16 cellular contexts compared by ENCODE assay signal in the genomic region with DNA sequence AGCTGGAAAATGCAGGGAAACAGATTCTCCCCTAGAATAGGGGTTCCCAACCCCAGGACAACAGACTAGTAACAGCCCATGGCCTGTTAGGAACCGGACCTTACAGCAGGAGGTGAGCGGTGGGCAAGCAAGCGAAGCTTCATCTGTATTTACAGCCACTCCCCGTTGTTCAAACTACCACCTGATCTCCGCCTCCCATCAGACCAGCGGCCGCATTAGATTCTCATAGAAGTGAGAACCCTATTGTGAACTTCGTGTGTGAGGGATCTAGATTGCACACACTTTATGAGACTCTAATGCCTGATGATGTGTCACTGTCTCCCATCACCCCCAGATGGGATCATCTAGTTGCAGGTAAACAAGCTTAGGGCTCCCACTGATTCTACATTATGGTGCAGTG. TPM values are rescaled to one million over a fixed set of nuclear protein-coding genes. Genes with fewer than 3 reads are reported as not detected.
DNase-seq lines count a peak whose midpoint lies in the region; ATAC-seq and TF ChIP-seq lines count a peak whose summit lies in the region.
"Had no signal": no experiment of that assay in that cellular context is flagged by ENCODE, and none has a peak within 500 bp of the region (broad histone marks: within the 10 kb centered on the region; RNA-seq: fewer than 3 reads in every experiment).

No MANE protein-coding gene starts in this region.

- no peak for TF ChIP-seq CTCF in spleen (IDR thresholded peaks at IDR 0.05 in 8 of 11, conservative IDR thresholded peaks at IDR 0.05 in 3 of 11)

- intact Hi-C loops in spleen (cut with DNase I; ENCODE audit: low total_unique reads): no loop called here

- peak overlapping the region in 6 of 8 donors; percentile 74 to 90 (median 82) for H3K27ac ChIP-seq in spleen

- TF ChIP-seq POLR2A in spleen (IDR thresholded peaks at IDR 0.05): no peak

- peaks cover 0 to 6% (median 0%) of the 10 kb centered on the region in 8 donors for H3K9me3 ChIP-seq in spleen

- peak overlapping the region in 1 of 8 donors; percentile 29 for H3K4me3 ChIP-seq in spleen

- DNase-seq in stimulated activated CD4-positive, alpha-beta T cell treated with anti-CD3 and anti-CD28 coated beads, Interleukin-4, amount 100 ng/mL, for 24 hours: peak; percentile 1
- no peak for DNase-seq in stimulated activated CD4-positive, alpha-beta T cell treated with anti-CD3 and anti-CD28 coated beads, Interleukin-1b, Interleukin-23, amount 100 ng/mL, for 48 hours
- DNase-seq in ecto neural progenitor cell (ENCODE audit: low spot score): peak; percentile 32
- peak; percentile 67 for DNase-seq in spleen
- DNase-seq in activated CD4-positive, alpha-beta T cell treated with anti-CD3 and anti-CD28 coated beads for 48 hours: no peak
- DNase-seq in occipital lobe (lab: John Stamatoyannopoulos, UW): no peak
- DNase-seq: ACHN, Calu3, H7, NCI-H1105 treated with DMSO at 0.1 percent for 48 hours, NCI-H1694 treated with DMSO at 0.1 percent for 48 hours, NCI-H226, NCI-H524 treated with DMSO at 0.1 percent for 48 hours had no signal

- ATAC-seq in HG03280 (IDR thresholded peaks at IDR 0.05; ENCODE audit: unreplicated experiment): no peak
- ATAC-seq: Panc1 had no signal

- H3K4me1 ChIP-seq in spleen: peaks cover 0 to 88% (median 20%) of the 10 kb centered on the region in 6 donors

- H3K36me3 ChIP-seq in spleen: no peaks in the 10 kb centered on the region

- H3K27me3 ChIP-seq in spleen (replicated peaks in 1 of 7): peaks cover 0 to 27% (median 0%) of the 10 kb centered on the region in 7 donors

- WGBS in spleen, 5 donors: 85 to 93% (median 88%) methylated on average over 8 of the region's 8 CpGs

RNA-seq across cellular contexts. Expression of a gene that starts 3.5 kb away (rescaled TPM):
- total RNA-seq in spleen (1 to 10 TPM; 1.2 to 5.6 (median 3.0) TPM), occipital lobe (not detected)
- polyA plus RNA-seq in spleen: 1 to 10 TPM in 2 of 3 donors, under 1 TPM in 1; 0.47 to 2.0 (median 1.0) TPM
- total RNA-seq: Calu3, H7 had no signal

RNA-seq across cellular contexts. Expression of a gene that starts 18.2 kb away (rescaled TPM):
- total RNA-seq in spleen (10 to 100 TPM in 2 of 7 donors, 1 to 10 TPM in 5; 4.3 to 10.3 (median 6.0) TPM), occipital lobe (0.31 TPM)
- 1 to 10 TPM in 2 of 3 donors, under 1 TPM in 1; 0.96 to 1.2 (median 1.0) TPM for polyA plus RNA-seq in spleen
- total RNA-seq: Calu3, H7 had no signal

RNA-seq across cellular contexts. Expression of a gene that starts 39.6 kb away (rescaled TPM):
- total RNA-seq in spleen (10 to 100 TPM in 1 of 7 donors, 1 to 10 TPM in 4, not detected in 2; 1.8 to 20.0 (median 3.7) TPM), occipital lobe (not detected)
- 1 to 10 TPM; 1.5 to 4.8 (median 4.1) TPM for polyA plus RNA-seq in spleen
- total RNA-seq: Calu3; CD4-positive, alpha-beta T cell; H7 had no signal

Comparison
In these comparisons a context has a peak if more than half of its experiments do, and no peak if none do; other contexts are left out.
1. DNase-seq: peak in stimulated activated CD4-positive, alpha-beta T cell treated with anti-CD3 and anti-CD28 coated beads, Interleukin-4, amount 100 ng/mL, for 24 hours (single experiment), ecto neural progenitor cell (single experiment) and spleen (single experiment); none in stimulated activated CD4-positive, alpha-beta T cell treated with anti-CD3 and anti-CD28 coated beads, Interleukin-1b, Interleukin-23, amount 100 ng/mL, for 48 hours (single experiment), activated CD4-positive, alpha-beta T cell treated with anti-CD3 and anti-CD28 coated beads for 48 hours (single experiment) and occipital lobe (single experiment).